32 cellular contexts compared by ENCODE assay signal in the genomic region with DNA sequence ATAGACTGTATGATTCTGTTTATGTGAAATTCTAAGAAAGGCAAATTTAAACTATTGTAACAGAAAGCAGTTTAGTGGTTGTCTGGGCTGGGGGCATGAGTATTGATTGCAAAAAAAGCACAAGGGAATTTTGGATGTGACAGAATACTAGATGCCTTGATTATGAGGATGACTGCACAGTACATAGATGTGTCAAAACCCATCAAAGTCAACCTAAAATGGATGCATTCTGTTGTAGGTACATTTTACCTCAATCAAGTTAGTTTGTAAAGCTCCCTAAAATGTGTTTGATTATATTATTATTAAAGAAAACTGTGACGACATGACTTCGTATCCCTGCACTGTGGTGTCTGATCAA.
"Had no signal": no experiment of that assay in that cellular context is flagged by ENCODE, and none has a peak within 500 bp of the region (broad histone marks: within the 10 kb centered on the region; RNA-seq: fewer than 3 reads in every experiment).

No MANE protein-coding gene starts in this region.

- H3K4me1 ChIP-seq: ascending aorta, breast epithelium, colonic mucosa, esophagus muscularis mucosa, gastrocnemius medialis, heart right ventricle had no signal

- FAIRE-seq: endometrium had no signal

- DNase-seq: activated B cell treated with CpG ODN at 0.5 μM for 24 hours; activated CD4-positive, alpha-beta memory T cell treated with anti-CD3 and anti-CD28 coated beads, Interleukin-2, amount 10 ng/mL, durations not matched to agents 7 days and 5 days; activated CD4-positive, alpha-beta T cell treated with anti-CD3 and anti-CD28 coated beads for 4 hours; activated CD4-positive, alpha-beta T cell treated with anti-CD3 and anti-CD28 coated beads, Interleukin-2, amount 10 ng/mL, durations not matched to agents 7 days and 5 days; activated CD4-positive, alpha-beta T cell treated with anti-CD3 and anti-CD28 coated beads, Interleukin-2, amount 50 U/mL, for 4 hours; activated CD8-positive, alpha-beta memory T cell treated with anti-CD3 and anti-CD28 coated beads for 24 hours; activated gamma-delta T cell; activated naive CD4-positive, alpha-beta T cell; activated naive CD4-positive, alpha-beta T cell treated with anti-CD3 and anti-CD28 coated beads, Interleukin-2, amount 10 ng/mL, durations not matched to agents 7 days and 5 days; activated naive CD8-positive, alpha-beta T cell treated with anti-CD3 and anti-CD28 coated beads, Interleukin-2, amount 10 ng/mL, durations not matched to agents 7 days and 5 days; activated T-cell treated with anti-CD3 and anti-CD28 coated beads, Interleukin-2, amount 50 U/mL, for 48 hours; central memory CD4-positive, alpha-beta T cell; cerebellar nuclear complex; colonic mucosa; effector CD8-positive, alpha-beta T cell; erythroblast; gastrocnemius medialis; heart right ventricle; T-helper 1 cell; T-helper 17 cell; T1000; WERI-Rb-1 had no signal

- ATAC-seq: activated CD4-positive, CD25-positive, alpha-beta regulatory T cell treated with anti-CD3 and anti-CD28 coated beads, Interleukin-2, amount 50 U/mL, for 24 hours; gastrocnemius medialis; heart right ventricle; T-helper 17 cell had no signal

- H3K27ac Mint-ChIP-seq: activated B cell treated with CpG ODN at 0.5 μM for 24 hours; activated CD4-positive, alpha-beta memory T cell treated with anti-CD3 and anti-CD28 coated beads, Interleukin-2, amount 10 ng/mL, durations not matched to agents 7 days and 5 days; activated CD4-positive, alpha-beta T cell treated with anti-CD3 and anti-CD28 coated beads, Interleukin-2, amount 10 ng/mL, durations not matched to agents 7 days and 5 days; activated naive CD4-positive, alpha-beta T cell treated with anti-CD3 and anti-CD28 coated beads, Interleukin-2, amount 10 ng/mL, durations not matched to agents 7 days and 5 days; activated naive CD4-positive, alpha-beta T cell treated with anti-CD3 and anti-CD28 coated beads, Interleukin-2, amount 50 U/mL, for 72 hours; activated naive CD8-positive, alpha-beta T cell treated with anti-CD3 and anti-CD28 coated beads, Interleukin-2, amount 10 ng/mL, durations not matched to agents 7 days and 5 days; brain; T-helper 17 cell; T-helper 2 cell treated with Interferon-gamma antibody and Interleukin-4, amounts not matched to agents 5 μg/mL and 100 μg/mL, for 36 hours had no signal

- H3K27ac ChIP-seq: ascending aorta, breast epithelium, cardiac muscle cell, colonic mucosa, esophagus muscularis mucosa, foreskin keratinocyte, gastrocnemius medialis, heart right ventricle, WERI-Rb-1 had no signal

- H3K4me3 ChIP-seq: ascending aorta, breast epithelium, cardiac muscle cell, colonic mucosa, esophagus muscularis mucosa, gastrocnemius medialis, heart right ventricle had no signal

- H3K9me3 ChIP-seq: ascending aorta, breast epithelium, colonic mucosa, esophagus muscularis mucosa, gastrocnemius medialis, heart right ventricle had no signal

- H3K36me3 Mint-ChIP-seq: activated naive CD4-positive, alpha-beta T cell treated with anti-CD3 and anti-CD28 coated beads, Interleukin-2, amount 10 ng/mL, durations not matched to agents 7 days and 5 days; activated naive CD4-positive, alpha-beta T cell treated with anti-CD3 and anti-CD28 coated beads, Interleukin-2, amount 50 U/mL, for 72 hours; activated naive CD8-positive, alpha-beta T cell treated with anti-CD3 and anti-CD28 coated beads, Interleukin-2, amount 10 ng/mL, durations not matched to agents 7 days and 5 days; brain had no signal

- H3K4me3 Mint-ChIP-seq: activated B cell treated with CpG ODN at 0.5 μM for 24 hours; activated CD4-positive, alpha-beta memory T cell treated with anti-CD3 and anti-CD28 coated beads, Interleukin-2, amount 10 ng/mL, durations not matched to agents 7 days and 5 days; activated CD4-positive, alpha-beta T cell treated with anti-CD3 and anti-CD28 coated beads, Interleukin-2, amount 10 ng/mL, durations not matched to agents 7 days and 5 days; activated naive CD4-positive, alpha-beta T cell treated with anti-CD3 and anti-CD28 coated beads, Interleukin-2, amount 10 ng/mL, durations not matched to agents 7 days and 5 days; activated naive CD8-positive, alpha-beta T cell treated with anti-CD3 and anti-CD28 coated beads, Interleukin-2, amount 10 ng/mL, durations not matched to agents 7 days and 5 days; brain; T-helper 17 cell; T-helper 2 cell treated with Interferon-gamma antibody and Interleukin-4, amounts not matched to agents 5 μg/mL and 100 μg/mL, for 36 hours had no signal

- H3K4me1 Mint-ChIP-seq: activated B cell treated with CpG ODN at 0.5 μM for 24 hours; activated naive CD4-positive, alpha-beta T cell treated with anti-CD3 and anti-CD28 coated beads, Interleukin-2, amount 10 ng/mL, durations not matched to agents 7 days and 5 days had no signal

- H3K9me3 Mint-ChIP-seq: activated B cell treated with CpG ODN at 0.5 μM for 24 hours; activated CD4-positive, alpha-beta memory T cell treated with anti-CD3 and anti-CD28 coated beads, Interleukin-2, amount 10 ng/mL, durations not matched to agents 7 days and 5 days; activated CD4-positive, alpha-beta T cell treated with anti-CD3 and anti-CD28 coated beads, Interleukin-2, amount 10 ng/mL, durations not matched to agents 7 days and 5 days; activated naive CD4-positive, alpha-beta T cell treated with anti-CD3 and anti-CD28 coated beads, Interleukin-2, amount 10 ng/mL, durations not matched to agents 7 days and 5 days; activated naive CD4-positive, alpha-beta T cell treated with anti-CD3 and anti-CD28 coated beads, Interleukin-2, amount 50 U/mL, for 72 hours; activated naive CD8-positive, alpha-beta T cell treated with anti-CD3 and anti-CD28 coated beads, Interleukin-2, amount 10 ng/mL, durations not matched to agents 7 days and 5 days; brain; T-helper 2 cell treated with Interferon-gamma antibody and Interleukin-4, amounts not matched to agents 5 μg/mL and 100 μg/mL, for 36 hours had no signal

- H3K27me3 ChIP-seq: ascending aorta, cardiac muscle cell, colonic mucosa, foreskin keratinocyte, gastrocnemius medialis had no signal

- H3K36me3 ChIP-seq: ascending aorta, breast epithelium, cardiac muscle cell, colonic mucosa, esophagus muscularis mucosa, gastrocnemius medialis, heart right ventricle, WERI-Rb-1 had no signal
